In genomic region chr9:14899042-14899814, GRCh38 we compare ENCODE assay signal across 21 cellular contexts. TPM values are rescaled to one million over a fixed set of nuclear protein-coding genes. Genes with fewer than 3 reads are reported as not detected.
DNase-seq lines count a peak whose midpoint lies in the region; ATAC-seq and TF ChIP-seq lines count a peak whose summit lies in the region.
"Had no signal": no experiment of that assay in that cellular context is flagged by ENCODE, and none has a peak within 500 bp of the region (broad histone marks: within the 10 kb centered on the region; RNA-seq: fewer than 3 reads in every experiment).

No MANE protein-coding gene starts in this region.

- H3K18ac ChIP-seq in IMR-90 (ENCODE audit: low read depth, low read length): no peak overlapping the region

- no peaks in the 10 kb centered on the region for H3K9me3 Mint-ChIP-seq in stimulated activated naive CD8-positive, alpha-beta T cell treated with anti-CD3 and anti-CD28 coated beads, Interleukin-15, amount 100 ng/mL, for 72 hours

- H2BK20ac ChIP-seq in IMR-90 (ENCODE audit: low read depth, low read length): no peak overlapping the region

- no peak for TF ChIP-seq RAD21 in IMR-90 (IDR thresholded peaks at IDR 0.05; ENCODE audit: low read length)

- dilution Hi-C loops in IMR-90 (cut with HindIII; ENCODE audit: low sequenced_read_pairs, unreplicated experiment): no loop called here

- no peak overlapping the region for H2BK5ac ChIP-seq in IMR-90 (ENCODE audit: low read depth, low read length, poor library complexity, severe bottlenecking)

- H3K4me1 ChIP-seq in IMR-90 (ENCODE audit: control insufficient read depth, insufficient read depth, low read length) (no peaks in the 10 kb centered on the region), muscle layer of colon (ENCODE audit: insufficient read depth, low read length) (peaks cover 40% of the 10 kb centered on the region), stomach smooth muscle (ENCODE audit: control insufficient read depth, insufficient read depth, low read length) (no peaks in the 10 kb centered on the region)
- H3K4me1 ChIP-seq: A549, BE2C had no signal

- WGBS in IMR-90 (ENCODE audit: extremely low coverage in 2 of 2, insufficient read length in 1 of 2), 2 experiments: no CpG with 5 or more reads among the region's 6 CpGs

- no peak overlapping the region for H2BK15ac ChIP-seq in IMR-90 (ENCODE audit: low read depth, low read length)

- H3K27me3 ChIP-seq in IMR-90 (ENCODE audit: control insufficient read depth, insufficient read depth, low read length) (no peaks in the 10 kb centered on the region), muscle layer of colon (ENCODE audit: control insufficient read depth in 1 of 2, insufficient read depth in 2 of 2, low read length in 2 of 2) (no peaks in the 10 kb centered on the region), stomach smooth muscle (ENCODE audit: control insufficient read depth in 1 of 2, insufficient read depth in 2 of 2, low read length in 2 of 2) (no peaks in the 10 kb centered on the region)
- H3K27me3 ChIP-seq: BE2C had no signal

- TF ChIP-seq CTCF in IMR-90 (conservative IDR thresholded peaks at IDR 0.05; ENCODE audit: low read depth, low read length): no peak
- no peak for TF ChIP-seq CTCF in coronary artery (IDR thresholded peaks at IDR 0.05)

- no peak overlapping the region for H2AK9ac ChIP-seq in IMR-90 (replicated peaks; ENCODE audit: low read depth, low read length, poor library complexity)

- CTCF ChIA-PET in IMR-90 (lab: Yijun Ruan, JAX): interaction anchor here (0.6 kb wide), 1 partner anchor 1683 kb away, joined by 3 read pairs; no protein-coding TSS in a partner anchor

- no peaks in the 10 kb centered on the region for H3K4me1 Mint-ChIP-seq in stimulated activated naive CD8-positive, alpha-beta T cell treated with anti-CD3 and anti-CD28 coated beads, Interleukin-15, amount 100 ng/mL, for 72 hours

- no peaks in the 10 kb centered on the region for H3K27me3 Mint-ChIP-seq in stimulated activated naive CD8-positive, alpha-beta T cell treated with anti-CD3 and anti-CD28 coated beads, Interleukin-15, amount 100 ng/mL, for 72 hours

- H3K9me1 ChIP-seq in IMR-90 (ENCODE audit: insufficient read depth, low read length): no peaks in the 10 kb centered on the region

- no peak for DNase-seq in IMR-90
- no peak for DNase-seq in coronary artery (ENCODE audit: low spot score)
- DNase-seq in amniotic stem cell (lab: John Stamatoyannopoulos, UW): no peak
- no peak for DNase-seq in cortex of kidney (lab: John Stamatoyannopoulos, UW)
- no peak for DNase-seq in stimulated activated naive CD8-positive, alpha-beta T cell treated with anti-CD3 and anti-CD28 coated beads, Interleukin-15, amount 100 ng/mL, for 72 hours
- DNase-seq: BE2C, DMS79, H7, KBM-7, MM.1S, NCI-H1048, NCI-H1417 treated with DMSO at 0.1 percent for 48 hours, NCI-H187, NCI-H2107, NCI-H446 treated with DMSO at 0.1 percent for 48 hours, NCI-H69 had no signal

- H3K9ac ChIP-seq in IMR-90 (ENCODE audit: low read depth, low read length): no peak overlapping the region
- no peak overlapping the region for H3K9ac ChIP-seq in muscle layer of colon (ENCODE audit: low read length)
- H3K9ac ChIP-seq in stomach smooth muscle (ENCODE audit: low read length in 2 of 2): no peak overlapping the region

- no peak for TF ChIP-seq POLR2A in IMR-90 (IDR thresholded peaks at IDR 0.05; ENCODE audit: low read depth, low read length)

- no peaks in the 10 kb centered on the region for H3K9me3 ChIP-seq in IMR-90 (ENCODE audit: control insufficient read depth, insufficient read depth, low read length)
- no peaks in the 10 kb centered on the region for H3K9me3 ChIP-seq in muscle layer of colon (ENCODE audit: low read length)
- H3K9me3 ChIP-seq in stomach smooth muscle (ENCODE audit: control insufficient read depth in 2 of 2, low read length in 2 of 2): no peaks in the 10 kb centered on the region
- H3K9me3 ChIP-seq: A549, BE2C had no signal

- no peaks in the 10 kb centered on the region for H3K36me3 ChIP-seq in IMR-90 (ENCODE audit: control insufficient read depth, insufficient read depth, low read length)
- no peaks in the 10 kb centered on the region for H3K36me3 ChIP-seq in muscle layer of colon (ENCODE audit: insufficient read depth, low read length)
- no peaks in the 10 kb centered on the region for H3K36me3 ChIP-seq in stomach smooth muscle (ENCODE audit: control insufficient read depth in 2 of 2, insufficient read depth in 2 of 2, low read length in 2 of 2)
- H3K36me3 ChIP-seq: BE2C had no signal

- no peaks in the 10 kb centered on the region for H4K20me1 ChIP-seq in IMR-90 (ENCODE audit: insufficient read depth, low read length)

- ATAC-seq in IMR-90 (ENCODE audit: low read depth) (no peak), GM18868 (IDR thresholded peaks at IDR 0.05; ENCODE audit: unreplicated experiment) (no peak)
- no peak for ATAC-seq in stimulated activated naive CD8-positive, alpha-beta T cell treated with anti-CD3 and anti-CD28 coated beads, Interleukin-15, amount 100 ng/mL, for 72 hours
- ATAC-seq: A549, Panc1 had no signal

- in situ Hi-C loops in IMR-90 (cut with MboI; ENCODE audit: low sequenced_read_pairs): no loop called here

- H3K4me3 Mint-ChIP-seq in stimulated activated naive CD8-positive, alpha-beta T cell treated with anti-CD3 and anti-CD28 coated beads, Interleukin-15, amount 100 ng/mL, for 72 hours: no peak overlapping the region

- intact Hi-C loops in IMR-90 (cut with micrococcal nuclease): no loop called here

- no peak overlapping the region for H3K27ac Mint-ChIP-seq in stimulated activated naive CD8-positive, alpha-beta T cell treated with anti-CD3 and anti-CD28 coated beads, Interleukin-15, amount 100 ng/mL, for 72 hours

- POLR2A ChIA-PET in IMR-90 (lab: Charles Lee; ENCODE audit: unreplicated experiment): no interaction called here

- no peak overlapping the region for H3K4me2 ChIP-seq in IMR-90 (ENCODE audit: low read depth, low read length)
- H3K4me2 ChIP-seq: A549 had no signal

- no peak overlapping the region for H3K27ac ChIP-seq in IMR-90 (ENCODE audit: insufficient read depth, low read length)
- H3K27ac ChIP-seq in coronary artery: peak overlapping the region in 1 of 2 donors; percentile 49
- peak overlapping the region; percentile 22 for H3K27ac ChIP-seq in muscle layer of colon (ENCODE audit: low read depth, low read length)
- no peak overlapping the region for H3K27ac ChIP-seq in stomach smooth muscle (ENCODE audit: low read length)
- H3K27ac ChIP-seq: A549 had no signal

- no peak overlapping the region for H3K4ac ChIP-seq in IMR-90 (ENCODE audit: low read depth, low read length)

- no peak overlapping the region for H3K56ac ChIP-seq in IMR-90 (ENCODE audit: extremely low read depth, insufficient read depth, low read length)

- H4K5ac ChIP-seq in IMR-90 (ENCODE audit: low read depth, low read length): no peak overlapping the region

- H3K4me3 ChIP-seq in IMR-90 (ENCODE audit: insufficient read depth, low read depth, low read length) (no peak overlapping the region), coronary artery (peak overlapping the region; percentile 44), muscle layer of colon (ENCODE audit: low read depth in 1 of 2, low read length in 2 of 2) (peak overlapping the region; percentile 25), stomach smooth muscle (ENCODE audit: low read length in 2 of 2) (peak overlapping the region; percentile 11 to 23)
- H3K4me3 ChIP-seq: A549 had no signal

- peak overlapping the region; percentile 51 for H2AFZ ChIP-seq in IMR-90 (replicated peaks; ENCODE audit: low read length, poor library complexity)

- no peaks in the 10 kb centered on the region for H3K79me1 ChIP-seq in IMR-90 (ENCODE audit: low read depth in 1 of 2, low read length in 2 of 2)

- no TSS peak for BruUV-seq in IMR-90 (replicated peaks; lab: Mats Ljungman, UMichigan)

- no peak overlapping the region for H2AK5ac ChIP-seq in IMR-90 (ENCODE audit: low read depth, low read length)

- no peak overlapping the region for H3K23ac ChIP-seq in IMR-90 (ENCODE audit: low read depth, low read length)

- H3K14ac ChIP-seq in IMR-90 (replicated peaks; ENCODE audit: low read depth, low read length): no peak overlapping the region

- no peak overlapping the region for H4K8ac ChIP-seq in IMR-90 (ENCODE audit: low read depth in 2 of 2, low read length in 2 of 2)

- no peak overlapping the region for H4K91ac ChIP-seq in IMR-90 (ENCODE audit: insufficient read depth, low read depth, low read length)

- H2BK120ac ChIP-seq in IMR-90 (ENCODE audit: low read depth, low read length): no peak overlapping the region

TF ChIP-seq in IMR-90, 13 proteins besides CTCF, POLR2A, EP300 and RAD21 (continues in another document):
- TF ChIP-seq MAFK (IDR thresholded peaks at IDR 0.05; ENCODE audit: low read depth, low read length) (no peak), RCOR1 (IDR thresholded peaks at IDR 0.05; ENCODE audit: insufficient replicate concordance, low read length) (no peak), ELK1 (IDR thresholded peaks at IDR 0.05; ENCODE audit: borderline replicate concordance, low read depth, low read length) (no peak), CEBPB (IDR thresholded peaks at IDR 0.05; ENCODE audit: low read depth, low read length) (no peak), MXI1 (IDR thresholded peaks at IDR 0.05; ENCODE audit: borderline replicate concordance, low read depth, low read length) (no peak), MAZ (IDR thresholded peaks at IDR 0.05; ENCODE audit: borderline replicate concordance, low read depth, low read length) (no peak), NFE2L2 (IDR thresholded peaks at IDR 0.05; ENCODE audit: low read depth, low read length) (no peak), CHD1 (IDR thresholded peaks at IDR 0.05; ENCODE audit: low read depth, low read length) (no peak), FOS (IDR thresholded peaks at IDR 0.05; ENCODE audit: low read depth, low read length) (no peak)

RNA-seq across cellular contexts. Expression of gene FREM1, which starts 11.0 kb away (rescaled TPM):
- total RNA-seq in IMR-90 (2012; rRNA removed): under 0.01 TPM in 1 of 2 replicates, not detected in the other
- polyA plus RNA-seq in IMR-90 (2012; rRNA removed): not detected in 2 replicates
- polyA plus RNA-seq in IMR-90 (2012; cell fraction: cytosol; rRNA removed): 0.01 TPM in 1 of 2 replicates, not detected in the other
- 0.02 TPM in 1 of 2 replicates, not detected in the other for polyA plus RNA-seq in IMR-90 (2012; cell fraction: nucleus; rRNA removed; ENCODE audit: low replicate concordance)
- polyA plus RNA-seq: A549 had no signal
